28 cellular contexts compared by ENCODE assay signal in the genomic region with DNA sequence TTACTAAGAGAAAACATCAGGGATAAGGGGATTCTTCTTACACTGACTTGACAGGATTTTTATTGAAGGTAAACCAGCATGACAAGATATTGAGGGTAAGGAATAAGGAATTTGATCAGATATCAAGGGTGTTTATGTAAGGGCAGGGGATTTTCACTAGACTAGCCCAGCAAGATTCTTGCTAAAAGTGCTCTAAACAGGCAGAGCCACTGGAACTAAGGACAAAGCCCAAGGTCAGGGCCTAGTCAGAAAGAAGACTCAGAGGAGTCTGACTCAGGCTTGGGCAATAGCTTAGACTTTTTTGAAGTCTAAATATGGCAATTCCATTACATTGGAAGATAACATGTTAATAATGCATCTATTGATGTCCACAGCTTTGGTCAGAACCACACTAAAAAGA. TPM values are rescaled to one million over a fixed set of nuclear protein-coding genes. Genes with fewer than 3 reads are reported as not detected.
"Had no signal": no experiment of that assay in that cellular context is flagged by ENCODE, and none has a peak within 500 bp of the region (broad histone marks: within the 10 kb centered on the region; RNA-seq: fewer than 3 reads in every experiment).

No MANE protein-coding gene starts in this region.

- H3K27me3 ChIP-seq: breast epithelium had no signal

- H3K9me3 ChIP-seq: breast epithelium, MG63 had no signal

- H3K27ac ChIP-seq: breast epithelium, WERI-Rb-1 had no signal

- ATAC-seq: activated CD4-positive, alpha-beta T cell treated with anti-CD3 and anti-CD28 coated beads for 36 hours; activated T-helper 17 cell treated with anti-CD3 and anti-CD28 coated beads, Interleukin-2, amount 50 U/mL, for 72 hours; T-helper 17 cell had no signal

- H3K36me3 ChIP-seq: breast epithelium, MG63, WERI-Rb-1 had no signal

- H3K4me3 ChIP-seq: breast epithelium, MG63 had no signal

- DNase-seq: activated CD4-positive, alpha-beta memory T cell treated with anti-CD3 and anti-CD28 coated beads, Interleukin-2, amount 10 ng/mL, durations not matched to agents 7 days and 5 days; activated CD4-positive, alpha-beta T cell treated with anti-CD3 and anti-CD28 coated beads for 36 hours; activated CD4-positive, alpha-beta T cell treated with anti-CD3 and anti-CD28 coated beads, Interleukin-2, amount 50 U/mL, for 1 hour; activated gamma-delta T cell treated with Interleukin-2 at 50 U/mL for 16 hours; activated naive CD4-positive, alpha-beta T cell treated with anti-CD3 and anti-CD28 coated beads, Interleukin-2, amount 10 ng/mL, durations not matched to agents 7 days and 5 days; activated naive CD8-positive, alpha-beta T cell treated with anti-CD3 and anti-CD28 coated beads for 36 hours; activated T-cell treated with anti-CD3 and anti-CD28 coated beads for 4 hours; activated T-cell treated with anti-CD3 and anti-CD28 coated beads, Interleukin-2, amount 50 U/mL, for 48 hours; central memory CD4-positive, alpha-beta T cell; IMR-90; Kasumi-1; KBM-7; MG63; NCI-H1105; NCI-H1436; NCI-H1694 treated with DMSO at 0.1 percent for 48 hours; NCI-H2029 treated with DMSO at 0.1 percent for 48 hours; NCI-H345; NCI-H510A treated with DMSO at 0.1 percent for 48 hours; NCI-H69; SHP77 treated with DMSO at 0.1 percent for 48 hours; T-helper 17 cell; T-helper 9 cell; WERI-Rb-1 had no signal

RNA-seq across cellular contexts. Expression of a gene that starts 6.5 kb away (rescaled TPM):
- total RNA-seq: activated CD4-positive, alpha-beta memory T cell treated with anti-CD3 and anti-CD28 coated beads, Interleukin-2, amount 10 ng/mL, durations not matched to agents 7 days and 5 days; activated CD4-positive, alpha-beta T cell treated with anti-CD3 and anti-CD28 coated beads for 36 hours; activated CD8-positive, alpha-beta memory T cell treated with anti-CD3 and anti-CD28 coated beads for 36 hours; activated naive CD8-positive, alpha-beta T cell treated with anti-CD3 and anti-CD28 coated beads for 36 hours; activated T-helper 17 cell treated with anti-CD3 and anti-CD28 coated beads, Interleukin-2, amount 50 U/mL, for 72 hours; IMR-90; SK-MEL-5; T-helper 17 cell had no signal
